In the genomic region with DNA sequence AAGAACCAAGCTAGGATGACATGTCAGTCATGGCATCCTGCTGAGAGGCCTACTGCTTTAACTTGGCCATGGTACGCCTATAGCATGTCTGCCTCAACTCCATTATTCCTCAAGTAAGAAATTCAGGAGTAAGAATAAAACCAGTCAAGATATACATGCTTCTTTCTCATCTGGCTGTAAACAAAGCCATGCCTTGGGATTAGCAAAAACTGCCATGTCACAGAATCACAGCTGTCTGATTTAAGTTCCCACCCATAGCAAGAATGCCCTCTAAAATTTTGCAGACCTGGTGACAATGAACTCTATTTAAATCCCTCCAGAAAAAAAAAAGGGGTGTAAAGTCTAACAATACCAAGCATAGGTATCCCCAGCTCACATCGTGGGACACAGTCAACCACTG, we compare ENCODE assay signal across 23 cellular contexts. TPM values are rescaled to one million over a fixed set of nuclear protein-coding genes. Genes with fewer than 3 reads are reported as not detected.
"Had no signal": no experiment of that assay in that cellular context is flagged by ENCODE, and none has a peak within 500 bp of the region (broad histone marks: within the 10 kb centered on the region; RNA-seq: fewer than 3 reads in every experiment).

No MANE protein-coding gene starts in this region.

- H3K36me3 Mint-ChIP-seq: activated naive CD4-positive, alpha-beta T cell treated with anti-CD3 and anti-CD28 coated beads, Interleukin-2, amount 10 ng/mL, durations not matched to agents 7 days and 5 days; activated naive CD8-positive, alpha-beta T cell treated with anti-CD3 and anti-CD28 coated beads for 36 hours had no signal

- H3K27ac Mint-ChIP-seq: activated CD8-positive, alpha-beta T cell treated with anti-CD3 and anti-CD28 coated beads for 36 hours; activated naive CD4-positive, alpha-beta T cell treated with anti-CD3 and anti-CD28 coated beads, Interleukin-2, amount 10 ng/mL, durations not matched to agents 7 days and 5 days; activated naive CD8-positive, alpha-beta T cell treated with anti-CD3 and anti-CD28 coated beads for 36 hours; activated T-cell treated with anti-CD3 and anti-CD28 coated beads, Interleukin-2, amount 50 U/mL, for 72 hours; activated T-helper 2 cell treated with anti-CD3 and anti-CD28 coated beads, Interferon-gamma antibody, Interleukin-2, Interleukin-4, amounts not matched to agents 10 μg/mL and 5 μg/mL and 100 μg/mL, durations not matched to agents 14 hours and 24 hours and 36 hours; T-helper 1 cell treated with Interleukin-12 subunit alpha and Interleukin-12 subunit beta and Interleukin-4 antibody, amounts not matched to agents 30 μg/mL and 1 μg/mL, for 36 hours had no signal

- H3K4me3 Mint-ChIP-seq: activated CD8-positive, alpha-beta T cell treated with anti-CD3 and anti-CD28 coated beads for 36 hours; activated naive CD4-positive, alpha-beta T cell treated with anti-CD3 and anti-CD28 coated beads, Interleukin-2, amount 10 ng/mL, durations not matched to agents 7 days and 5 days; activated naive CD8-positive, alpha-beta T cell treated with anti-CD3 and anti-CD28 coated beads for 36 hours; activated T-cell treated with anti-CD3 and anti-CD28 coated beads, Interleukin-2, amount 50 U/mL, for 72 hours; T-helper 1 cell treated with Interleukin-12 subunit alpha and Interleukin-12 subunit beta and Interleukin-4 antibody, amounts not matched to agents 30 μg/mL and 1 μg/mL, for 36 hours had no signal

- H3K9me3 Mint-ChIP-seq: activated CD8-positive, alpha-beta T cell treated with anti-CD3 and anti-CD28 coated beads for 36 hours; activated naive CD4-positive, alpha-beta T cell treated with anti-CD3 and anti-CD28 coated beads, Interleukin-2, amount 10 ng/mL, durations not matched to agents 7 days and 5 days; activated naive CD8-positive, alpha-beta T cell treated with anti-CD3 and anti-CD28 coated beads for 36 hours; activated T-cell treated with anti-CD3 and anti-CD28 coated beads, Interleukin-2, amount 50 U/mL, for 72 hours; activated T-helper 2 cell treated with anti-CD3 and anti-CD28 coated beads, Interferon-gamma antibody, Interleukin-2, Interleukin-4, amounts not matched to agents 10 μg/mL and 5 μg/mL and 100 μg/mL, durations not matched to agents 14 hours and 24 hours and 36 hours; T-helper 1 cell treated with Interleukin-12 subunit alpha and Interleukin-12 subunit beta and Interleukin-4 antibody, amounts not matched to agents 30 μg/mL and 1 μg/mL, for 36 hours had no signal

- H3K27ac ChIP-seq: brain microvascular endothelial cell, SJSA1 had no signal

- ATAC-seq: activated CD4-positive, CD25-positive, alpha-beta regulatory T cell treated with anti-CD3 and anti-CD28 coated beads, Interleukin-2, amount 50 U/mL, for 24 hours; activated CD8-positive, alpha-beta T cell treated with anti-CD3 and anti-CD28 coated beads for 36 hours; activated T-cell treated with anti-CD3 and anti-CD28 coated beads, Interleukin-2, amount 50 U/mL, for 72 hours; PC-3 had no signal

- DNase-seq: activated CD4-positive, alpha-beta T cell treated with anti-CD3 and anti-CD28 coated beads for 4 hours; activated CD8-positive, alpha-beta memory T cell treated with anti-CD3 and anti-CD28 coated beads, Interleukin-2, amount 50 U/mL, for 4 hours; activated CD8-positive, alpha-beta T cell treated with anti-CD3 and anti-CD28 coated beads for 36 hours; activated gamma-delta T cell treated with Interleukin-2 at 50 U/mL for 16 hours; activated naive CD4-positive, alpha-beta T cell treated with anti-CD3 and anti-CD28 coated beads, Interleukin-2, amount 10 ng/mL, durations not matched to agents 7 days and 5 days; activated naive CD8-positive, alpha-beta T cell treated with anti-CD3 and anti-CD28 coated beads for 36 hours; activated T-cell treated with anti-CD3 and anti-CD28 coated beads, Interleukin-2, amount 50 U/mL, for 72 hours; brain microvascular endothelial cell; Kasumi-1; KBM-7; NCI-H1105 treated with DMSO at 0.1 percent for 48 hours; NCI-H1436 treated with DMSO at 0.1 percent for 48 hours; NCI-H187; NCI-H2081; NCI-H510A treated with DMSO at 0.1 percent for 48 hours; NCI-H69; NK-92 treated with Interleukin-12 subunit alpha and Interleukin-12 subunit beta, amount 100 ng/mL, for 24 hours; PC-3; SHP77 had no signal

- H3K9me3 ChIP-seq: SJSA1 had no signal

- H3K4me3 ChIP-seq: SJSA1 had no signal

- H3K27me3 ChIP-seq: brain microvascular endothelial cell, SJSA1 had no signal

- H3K4me1 ChIP-seq: SJSA1 had no signal

- H3K36me3 ChIP-seq: brain microvascular endothelial cell, SJSA1 had no signal

- H3K4me1 Mint-ChIP-seq: activated naive CD4-positive, alpha-beta T cell treated with anti-CD3 and anti-CD28 coated beads, Interleukin-2, amount 10 ng/mL, durations not matched to agents 7 days and 5 days; activated naive CD8-positive, alpha-beta T cell treated with anti-CD3 and anti-CD28 coated beads for 36 hours had no signal

RNA-seq across cellular contexts. Expression of gene ACAN, which starts 55.6 kb away (rescaled TPM):
- total RNA-seq: activated CD8-positive, alpha-beta T cell treated with anti-CD3 and anti-CD28 coated beads for 36 hours; activated naive CD8-positive, alpha-beta T cell treated with anti-CD3 and anti-CD28 coated beads for 36 hours; activated T-cell treated with anti-CD3 and anti-CD28 coated beads, Interleukin-2, amount 50 U/mL, for 72 hours; activated T-helper 2 cell treated with anti-CD3 and anti-CD28 coated beads, Interferon-gamma antibody, Interleukin-2, Interleukin-4, amounts not matched to agents 10 μg/mL and 5 μg/mL and 100 μg/mL, durations not matched to agents 14 hours and 24 hours and 36 hours; PC-3; SJSA1 had no signal
